ENCODE assay signal across 6 cellular contexts in the genomic region with DNA sequence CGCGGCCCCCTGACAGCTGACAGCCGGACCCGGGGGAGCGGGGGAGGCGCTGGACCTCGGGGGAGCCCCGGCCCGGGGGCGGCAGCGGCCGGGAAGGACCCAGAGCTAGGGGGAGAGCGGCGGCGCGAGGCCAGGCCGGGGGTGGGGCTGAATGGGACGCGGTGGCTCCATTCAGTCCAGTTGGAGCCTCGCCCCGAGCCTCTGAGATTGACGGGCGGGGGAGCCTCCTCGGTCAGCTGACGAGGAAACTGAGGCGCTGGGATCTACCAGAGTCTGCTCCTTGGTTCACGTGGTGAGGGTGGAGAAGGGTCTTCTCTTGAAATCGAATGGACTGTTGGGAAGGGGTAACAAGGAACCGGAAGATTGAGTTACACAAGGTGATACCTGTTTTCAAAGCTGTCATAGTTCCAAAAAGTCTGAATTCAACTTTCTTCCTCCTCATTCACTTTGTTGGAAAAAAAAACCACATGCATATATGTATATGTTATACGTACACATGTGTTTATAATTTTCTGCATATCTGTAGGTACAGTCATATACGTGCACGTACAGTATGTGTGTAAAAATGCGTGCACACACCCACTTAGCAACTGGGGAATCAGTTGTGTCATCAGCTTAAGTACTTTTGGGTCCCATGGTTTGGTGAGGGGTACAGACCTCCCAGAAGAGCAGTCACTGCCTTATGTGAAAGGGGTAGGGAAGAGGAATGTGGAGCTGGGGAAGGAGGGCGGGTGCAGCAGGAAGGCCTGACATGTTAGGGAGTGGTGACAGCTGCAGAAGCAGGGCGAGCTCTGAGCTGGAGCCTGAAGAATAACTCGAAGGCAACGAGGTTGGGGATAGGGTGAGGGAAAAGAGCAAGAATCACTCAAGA. TPM values are rescaled to one million over a fixed set of nuclear protein-coding genes. Genes with fewer than 3 reads are reported as not detected.
A peak's percentile ranks its signal among the peaks of the same experiment; 100 is the strongest.
DNase-seq lines count a peak whose midpoint lies in the region; ATAC-seq and TF ChIP-seq lines count a peak whose summit lies in the region.

No MANE protein-coding gene starts in this region.

- H3K4me1 Mint-ChIP-seq in osteocyte (ENCODE audit: unreplicated experiment) = peaks cover 24% of the 10 kb centered on the region

- H4K20me1 ChIP-seq in KMS-11 (ENCODE audit: insufficient read depth) = no peaks in the 10 kb centered on the region

- peak overlapping the region; percentile 88 for H2AFZ ChIP-seq in KMS-11 (ENCODE audit: low read depth)

- peak overlapping the region; percentile 90 for H3K4me3 Mint-ChIP-seq in osteocyte (ENCODE audit: unreplicated experiment)

- peak; percentile 60 for DNase-seq in colonic mucosa
- DNase-seq in osteocyte (ENCODE audit: extremely low spot score, unreplicated experiment) = no peak
- DNase-seq in GM10248 (ENCODE audit: extremely low spot score) = no peak
- DNase-seq in activated CD4-positive, alpha-beta T cell treated with anti-CD3 and anti-CD28 coated beads, Interleukin-2, amount 50 U/mL, for 1 hour = no peak

- TF ChIP-seq CTCF in KMS-11 (conservative IDR thresholded peaks at IDR 0.05; ENCODE audit: low read depth, low read length) = no peak
- TF ChIP-seq CTCF in colonic mucosa (IDR thresholded peaks at IDR 0.05) = no peak
- no peak for TF ChIP-seq CTCF in osteocyte (IDR thresholded peaks at IDR 0.05)
- TF ChIP-seq CTCF in GM10248 (IDR thresholded peaks at IDR 0.05; ENCODE audit: control extremely low read depth, extremely low read depth, low read depth, missing control alignments) = no peak

- H3K36me3 Mint-ChIP-seq in osteocyte (ENCODE audit: unreplicated experiment) = peaks cover 3% of the 10 kb centered on the region

- H3K4me1 ChIP-seq in KMS-11 (ENCODE audit: low read depth, poor library complexity, severe bottlenecking) (peaks cover 8% of the 10 kb centered on the region), colonic mucosa (peaks cover 9% of the 10 kb centered on the region)

- no peaks in the 10 kb centered on the region for H3K9me3 ChIP-seq in colonic mucosa

- H3K9me3 Mint-ChIP-seq in osteocyte (ENCODE audit: unreplicated experiment) = no peaks in the 10 kb centered on the region

- H3K4me2 ChIP-seq in KMS-11 = peak overlapping the region; percentile 93

- peak overlapping the region; percentile 42 for H3K4me3 ChIP-seq in KMS-11 (IDR thresholded peaks at IDR 0.05; ENCODE audit: insufficient read depth, low read depth, low read length)
- peak overlapping the region; percentile 95 for H3K4me3 ChIP-seq in colonic mucosa

- H3K27me3 Mint-ChIP-seq in osteocyte (ENCODE audit: unreplicated experiment) = no peaks in the 10 kb centered on the region

- intact Hi-C loops in colonic mucosa (cut with DNase I) = no loop called here

- H3K27me3 ChIP-seq in KMS-11 (ENCODE audit: insufficient read depth, low read depth) (no peaks in the 10 kb centered on the region), colonic mucosa (no peaks in the 10 kb centered on the region)

- peak overlapping the region; percentile 61; the same call in 1 of the 2 replicates for H3K9ac ChIP-seq in KMS-11
- peak overlapping the region; percentile 70 to 76 for H3K9ac ChIP-seq in colonic mucosa (ENCODE audit: low read depth in 2 of 2, low read length in 2 of 2)

- peak overlapping the region; percentile 73 for H3K27ac Mint-ChIP-seq in osteocyte (ENCODE audit: unreplicated experiment)

- H3K36me3 ChIP-seq in KMS-11 (ENCODE audit: insufficient read depth) = no peaks in the 10 kb centered on the region
- H3K36me3 ChIP-seq in colonic mucosa = peaks cover 5% of the 10 kb centered on the region

- ATAC-seq in GM21423 (IDR thresholded peaks at IDR 0.05; ENCODE audit: unreplicated experiment) = no peak

- peaks cover 14% of the 10 kb centered on the region; the same call in 1 of the 2 replicates for H3K79me2 ChIP-seq in KMS-11 (ENCODE audit: insufficient read depth, low read depth)

- H3K27ac ChIP-seq in KMS-11 (no peak overlapping the region), colonic mucosa (peak overlapping the region; percentile 77)

- CTCF ChIA-PET in GM10248 (lab: Yijun Ruan, JAX) = interaction anchor here (0.8 to 4.0 kb wide), 17 partner anchors 10 to 73 kb away, joined by 3 to 31 read pairs (median 5); no protein-coding TSS in a partner anchor

- POLR2A ChIA-PET in GM10248 (lab: Yijun Ruan, JAX) = interaction anchor here (1.0 kb wide), 1 partner anchor 14 kb away, joined by 3 read pairs; no protein-coding TSS in a partner anchor

RNA-seq across cellular contexts. Expression of a gene that starts 0.6 kb away (rescaled TPM):
- total RNA-seq in colonic mucosa = 10 to 100 TPM; 74.7 to 77.8 TPM
- 51.0 and 55.5 TPM in 2 replicates for total RNA-seq in osteocyte

RNA-seq across cellular contexts. Expression of a gene that starts 1.6 kb away (rescaled TPM):
- total RNA-seq in colonic mucosa (10 to 100 TPM in 1 of 2 donors, 1 to 10 TPM in 1; 5.6 to 39.2 TPM), osteocyte (10.2 and 10.5 TPM in 2 replicates)

RNA-seq across cellular contexts. Expression of a gene that starts 37.6 kb away (rescaled TPM):
- 10 to 100 TPM; 41.4 to 55.0 TPM for total RNA-seq in colonic mucosa
- total RNA-seq in osteocyte = 1.3 TPM in 2 replicates

RNA-seq across cellular contexts. Expression of a gene that starts 48.8 kb away (rescaled TPM):
- total RNA-seq in colonic mucosa (10 to 100 TPM; 20.2 to 25.5 TPM), osteocyte (32.4 and 36.8 TPM in 2 replicates)

Comparison
In these comparisons a context has a peak if more than half of its experiments do, and no peak if none do; other contexts are left out.
1. RNA of a gene that starts 37.6 kb away (total RNA-seq): 41.4 to 55.0 TPM in colonic mucosa; 1.3 TPM in osteocyte; every median in the first group is over 10 times any median in the second.